29 cellular contexts compared by ENCODE assay signal in the genomic region with DNA sequence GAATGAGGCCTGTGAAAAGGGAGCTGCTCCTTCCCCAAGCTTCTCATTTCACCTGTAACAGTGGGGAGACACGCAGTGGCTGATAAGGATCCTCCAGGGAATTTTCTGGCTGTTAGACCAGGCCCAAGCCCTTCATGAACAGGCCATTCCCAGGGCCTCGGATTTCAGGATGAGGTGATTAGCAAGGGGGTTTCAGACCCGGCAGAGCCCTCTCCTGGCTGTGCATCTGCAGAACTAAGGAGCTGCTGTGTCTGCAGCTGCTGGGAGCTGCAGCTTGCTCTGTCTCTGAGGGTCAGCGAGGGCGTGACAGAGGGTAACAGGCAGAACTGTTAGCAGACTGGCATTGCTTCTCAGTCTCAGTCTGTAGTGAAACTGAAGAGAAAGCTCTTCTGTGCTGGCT.
DNase-seq lines count a peak whose midpoint lies in the region; ATAC-seq and TF ChIP-seq lines count a peak whose summit lies in the region.
"Had no signal": no experiment of that assay in that cellular context is flagged by ENCODE, and none has a peak within 500 bp of the region (broad histone marks: within the 10 kb centered on the region; RNA-seq: fewer than 3 reads in every experiment).

No MANE protein-coding gene starts in this region.

- CTCF ChIA-PET in WTC11 (lab: Charles Lee), result interaction anchor here (0.7 to 1.7 kb wide), 9 partner anchors 17 to 813 kb away, joined by 3 to 7 read pairs (median 4); no protein-coding TSS in a partner anchor

- no peaks in the 10 kb centered on the region for H3K27me3 Mint-ChIP-seq in WTC11 (ENCODE audit: low read depth)
- peaks cover 17% of the 10 kb centered on the region for H3K27me3 Mint-ChIP-seq in activated T-cell treated with anti-CD3 and anti-CD28 coated beads, Interleukin-2, amount 50 U/mL, for 4 hours (ENCODE audit: low read depth)

- no peaks in the 10 kb centered on the region; the same call in 1 of the 2 replicates for H3K27me3 ChIP-seq in BE2C

- no peaks in the 10 kb centered on the region for H3K9me3 ChIP-seq in BE2C
- H3K9me3 ChIP-seq: A549, suprapubic skin had no signal

- no peak overlapping the region for H3K4me3 ChIP-seq in BE2C (ENCODE audit: low read depth, low read length)
- H3K4me3 ChIP-seq: A549, SK-N-MC, suprapubic skin had no signal

- TF ChIP-seq CTCF in BE2C (IDR thresholded peaks at IDR 0.05; ENCODE audit: low read depth, low read length), result 0 out of 2 replicates have a peak, but pooled peaks have one; percentile 9
- TF ChIP-seq CTCF in WTC11 (IDR thresholded peaks at IDR 0.05), result no peak

- H3K36me3 ChIP-seq in BE2C, result no peaks in the 10 kb centered on the region
- H3K36me3 ChIP-seq: suprapubic skin had no signal

- ATAC-seq in WTC11 (peak; percentile 96), HG03108 (IDR thresholded peaks at IDR 0.05; ENCODE audit: unreplicated experiment) (no peak)
- no peak for ATAC-seq in activated T-cell treated with anti-CD3 and anti-CD28 coated beads, Interleukin-2, amount 50 U/mL, for 4 hours
- ATAC-seq: A549, esophagus mucosa, left cardiac atrium, right cardiac atrium had no signal

- H3K4me1 ChIP-seq in BE2C, result no peaks in the 10 kb centered on the region
- H3K4me1 ChIP-seq: A549, suprapubic skin had no signal

- POLR2A ChIA-PET in WTC11 (lab: Charles Lee), result interaction anchor here (0.8 kb wide), 1 partner anchor 70 kb away, joined by 3 read pairs; no protein-coding TSS in a partner anchor

- H3K4me3 Mint-ChIP-seq in WTC11, result no peak overlapping the region
- no peak overlapping the region for H3K4me3 Mint-ChIP-seq in activated T-cell treated with anti-CD3 and anti-CD28 coated beads, Interleukin-2, amount 50 U/mL, for 4 hours
- H3K4me3 Mint-ChIP-seq: activated naive CD4-positive, alpha-beta T cell treated with anti-CD3 and anti-CD28 coated beads for 36 hours; activated T-helper 1 cell treated with anti-CD3 and anti-CD28 coated beads, Interleukin-12 subunit alpha, Interleukin-12 subunit beta, Interleukin-2, Interleukin-4 antibody, amounts not matched to agents 30 ng/mL and 10 ng/mL and 1 ng/mL, durations not matched to agents 14 hours and 24 hours and 36 hours; brain; CD8-positive, alpha-beta memory T cell; dendritic cell treated with granulocyte-macrophage colony-stimulating factor and Interleukin-4, amounts not matched to agents 40 ng/mL and 50 ng/mL, for 4 days; memory B cell; neural crest cell had no signal

- H3K9me3 Mint-ChIP-seq in WTC11, result no peaks in the 10 kb centered on the region
- no peaks in the 10 kb centered on the region for H3K9me3 Mint-ChIP-seq in activated T-cell treated with anti-CD3 and anti-CD28 coated beads, Interleukin-2, amount 50 U/mL, for 4 hours
- H3K9me3 Mint-ChIP-seq: activated naive CD4-positive, alpha-beta T cell treated with anti-CD3 and anti-CD28 coated beads for 36 hours; activated T-helper 1 cell treated with anti-CD3 and anti-CD28 coated beads, Interleukin-12 subunit alpha, Interleukin-12 subunit beta, Interleukin-2, Interleukin-4 antibody, amounts not matched to agents 30 ng/mL and 10 ng/mL and 1 ng/mL, durations not matched to agents 14 hours and 24 hours and 36 hours; brain; dendritic cell treated with granulocyte-macrophage colony-stimulating factor and Interleukin-4, amounts not matched to agents 40 ng/mL and 50 ng/mL, for 4 days; memory B cell; neural crest cell had no signal

- H3K36me3 Mint-ChIP-seq in WTC11, result no peaks in the 10 kb centered on the region
- H3K36me3 Mint-ChIP-seq in activated T-cell treated with anti-CD3 and anti-CD28 coated beads, Interleukin-2, amount 50 U/mL, for 4 hours (ENCODE audit: insufficient read depth), result no peaks in the 10 kb centered on the region
- H3K36me3 Mint-ChIP-seq: brain; CD8-positive, alpha-beta memory T cell; memory B cell had no signal

- H3K27ac Mint-ChIP-seq in WTC11, result no peak overlapping the region
- H3K27ac Mint-ChIP-seq: activated naive CD4-positive, alpha-beta T cell treated with anti-CD3 and anti-CD28 coated beads for 36 hours; activated T-helper 1 cell treated with anti-CD3 and anti-CD28 coated beads, Interleukin-12 subunit alpha, Interleukin-12 subunit beta, Interleukin-2, Interleukin-4 antibody, amounts not matched to agents 30 ng/mL and 10 ng/mL and 1 ng/mL, durations not matched to agents 14 hours and 24 hours and 36 hours; brain; CD8-positive, alpha-beta memory T cell; dendritic cell treated with granulocyte-macrophage colony-stimulating factor and Interleukin-4, amounts not matched to agents 40 ng/mL and 50 ng/mL, for 4 days; memory B cell had no signal

- DNase-seq in BE2C (peak; percentile 25), NCI-H2107 (lab: John Stamatoyannopoulos, UW) (peak; percentile 17), WTC11 (ENCODE audit: low spot score) (peak; percentile 57), islet precursor cell (peak; percentile 78), H4 (ENCODE audit: low spot score) (no peak), NCI-H1436 (lab: John Stamatoyannopoulos, UW) (no peak)
- no peak for DNase-seq in activated T-cell treated with anti-CD3 and anti-CD28 coated beads, Interleukin-2, amount 50 U/mL, for 4 hours
- DNase-seq: activated CD4-positive, alpha-beta T cell treated with anti-CD3 and anti-CD28 coated beads, Interleukin-2, amount 50 U/mL, for 4 hours; activated CD8-positive, alpha-beta memory T cell treated with anti-CD3 and anti-CD28 coated beads, Interleukin-2, amount 50 U/mL, for 4 hours; activated naive CD4-positive, alpha-beta T cell treated with anti-CD3 and anti-CD28 coated beads for 36 hours; AML-193; CD8-positive, alpha-beta memory T cell; HCEC 1CT; left cardiac atrium; NCI-H1417 treated with DMSO at 0.1 percent for 48 hours; NCI-H2081; right cardiac atrium; stimulated activated CD4-positive, alpha-beta T cell treated with anti-CD3 and anti-CD28 coated beads, Interleukin-1b, Interleukin-23, amount 100 ng/mL, for 48 hours; stimulated activated naive CD4-positive, alpha-beta T cell treated with Interleukin-2 at 50 U/mL for 16 hours had no signal

- peaks cover 14% of the 10 kb centered on the region for H3K4me1 Mint-ChIP-seq in WTC11
- no peaks in the 10 kb centered on the region for H3K4me1 Mint-ChIP-seq in activated T-cell treated with anti-CD3 and anti-CD28 coated beads, Interleukin-2, amount 50 U/mL, for 4 hours (ENCODE audit: low read depth)
- H3K4me1 Mint-ChIP-seq: CD8-positive, alpha-beta memory T cell; memory B cell had no signal

TF ChIP-seq in WTC11, 78 proteins besides CTCF, POLR2A, EP300 and RAD21 (continues in another document):
- TF ChIP-seq, protein P1, sequence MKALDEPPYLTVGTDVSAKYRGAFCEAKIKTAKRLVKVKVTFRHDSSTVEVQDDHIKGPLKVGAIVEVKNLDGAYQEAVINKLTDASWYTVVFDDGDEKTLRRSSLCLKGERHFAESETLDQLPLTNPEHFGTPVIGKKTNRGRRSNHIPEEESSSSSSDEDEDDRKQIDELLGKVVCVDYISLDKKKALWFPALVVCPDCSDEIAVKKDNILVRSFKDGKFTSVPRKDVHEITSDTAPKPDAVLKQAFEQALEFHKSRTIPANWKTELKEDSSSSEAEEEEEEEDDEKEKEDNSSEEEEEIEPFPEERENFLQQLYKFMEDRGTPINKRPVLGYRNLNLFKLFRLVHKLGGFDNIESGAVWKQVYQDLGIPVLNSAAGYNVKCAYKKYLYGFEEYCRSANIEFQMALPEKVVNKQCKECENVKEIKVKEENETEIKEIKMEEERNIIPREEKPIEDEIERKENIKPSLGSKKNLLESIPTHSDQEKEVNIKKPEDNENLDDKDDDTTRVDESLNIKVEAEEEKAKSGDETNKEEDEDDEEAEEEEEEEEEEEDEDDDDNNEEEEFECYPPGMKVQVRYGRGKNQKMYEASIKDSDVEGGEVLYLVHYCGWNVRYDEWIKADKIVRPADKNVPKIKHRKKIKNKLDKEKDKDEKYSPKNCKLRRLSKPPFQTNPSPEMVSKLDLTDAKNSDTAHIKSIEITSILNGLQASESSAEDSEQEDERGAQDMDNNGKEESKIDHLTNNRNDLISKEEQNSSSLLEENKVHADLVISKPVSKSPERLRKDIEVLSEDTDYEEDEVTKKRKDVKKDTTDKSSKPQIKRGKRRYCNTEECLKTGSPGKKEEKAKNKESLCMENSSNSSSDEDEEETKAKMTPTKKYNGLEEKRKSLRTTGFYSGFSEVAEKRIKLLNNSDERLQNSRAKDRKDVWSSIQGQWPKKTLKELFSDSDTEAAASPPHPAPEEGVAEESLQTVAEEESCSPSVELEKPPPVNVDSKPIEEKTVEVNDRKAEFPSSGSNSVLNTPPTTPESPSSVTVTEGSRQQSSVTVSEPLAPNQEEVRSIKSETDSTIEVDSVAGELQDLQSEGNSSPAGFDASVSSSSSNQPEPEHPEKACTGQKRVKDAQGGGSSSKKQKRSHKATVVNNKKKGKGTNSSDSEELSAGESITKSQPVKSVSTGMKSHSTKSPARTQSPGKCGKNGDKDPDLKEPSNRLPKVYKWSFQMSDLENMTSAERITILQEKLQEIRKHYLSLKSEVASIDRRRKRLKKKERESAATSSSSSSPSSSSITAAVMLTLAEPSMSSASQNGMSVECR (CRISPR knock-in tag; IDR thresholded peaks at IDR 0.05; ENCODE audit: borderline replicate concordance), result no peak
- TF ChIP-seq NFATC4 (CRISPR knock-in tag; IDR thresholded peaks at IDR 0.05), result no peak
- TF ChIP-seq SMAD4 (CRISPR knock-in tag; IDR thresholded peaks at IDR 0.05), result no peak
- no peak for TF ChIP-seq ELF4 (CRISPR knock-in tag; IDR thresholded peaks at IDR 0.05; ENCODE audit: low read depth)
- TF ChIP-seq TP53 (CRISPR knock-in tag; IDR thresholded peaks at IDR 0.05), result no peak
- TF ChIP-seq, protein P2, sequence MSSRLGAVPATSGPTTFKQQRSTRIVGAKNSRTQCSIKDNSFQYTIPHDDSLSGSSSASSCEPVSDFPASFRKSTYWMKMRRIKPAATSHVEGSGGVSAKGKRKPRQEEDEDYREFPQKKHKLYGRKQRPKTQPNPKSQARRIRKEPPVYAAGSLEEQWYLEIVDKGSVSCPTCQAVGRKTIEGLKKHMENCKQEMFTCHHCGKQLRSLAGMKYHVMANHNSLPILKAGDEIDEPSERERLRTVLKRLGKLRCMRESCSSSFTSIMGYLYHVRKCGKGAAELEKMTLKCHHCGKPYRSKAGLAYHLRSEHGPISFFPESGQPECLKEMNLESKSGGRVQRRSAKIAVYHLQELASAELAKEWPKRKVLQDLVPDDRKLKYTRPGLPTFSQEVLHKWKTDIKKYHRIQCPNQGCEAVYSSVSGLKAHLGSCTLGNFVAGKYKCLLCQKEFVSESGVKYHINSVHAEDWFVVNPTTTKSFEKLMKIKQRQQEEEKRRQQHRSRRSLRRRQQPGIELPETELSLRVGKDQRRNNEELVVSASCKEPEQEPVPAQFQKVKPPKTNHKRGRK (CRISPR knock-in tag; IDR thresholded peaks at IDR 0.05; ENCODE audit: borderline replicate concordance), result no peak
- no peak for TF ChIP-seq TEAD4 (CRISPR knock-in tag; IDR thresholded peaks at IDR 0.05)
- no peak for TF ChIP-seq NFE2L1 (CRISPR knock-in tag; IDR thresholded peaks at IDR 0.05)
- TF ChIP-seq CREB1 (CRISPR knock-in tag; IDR thresholded peaks at IDR 0.05), result no peak

Comparison
In these comparisons a context has a peak if more than half of its experiments do, and no peak if none do; other contexts are left out.
1. DNase-seq: peak in BE2C (single experiment), NCI-H2107 (single experiment), WTC11 (single experiment) and islet precursor cell (single experiment); none in activated T-cell treated with anti-CD3 and anti-CD28 coated beads, Interleukin-2, amount 50 U/mL, for 4 hours (single experiment), H4 (single experiment) and NCI-H1436 (single experiment).